8 cellular contexts compared by ENCODE assay signal in the genomic region with DNA sequence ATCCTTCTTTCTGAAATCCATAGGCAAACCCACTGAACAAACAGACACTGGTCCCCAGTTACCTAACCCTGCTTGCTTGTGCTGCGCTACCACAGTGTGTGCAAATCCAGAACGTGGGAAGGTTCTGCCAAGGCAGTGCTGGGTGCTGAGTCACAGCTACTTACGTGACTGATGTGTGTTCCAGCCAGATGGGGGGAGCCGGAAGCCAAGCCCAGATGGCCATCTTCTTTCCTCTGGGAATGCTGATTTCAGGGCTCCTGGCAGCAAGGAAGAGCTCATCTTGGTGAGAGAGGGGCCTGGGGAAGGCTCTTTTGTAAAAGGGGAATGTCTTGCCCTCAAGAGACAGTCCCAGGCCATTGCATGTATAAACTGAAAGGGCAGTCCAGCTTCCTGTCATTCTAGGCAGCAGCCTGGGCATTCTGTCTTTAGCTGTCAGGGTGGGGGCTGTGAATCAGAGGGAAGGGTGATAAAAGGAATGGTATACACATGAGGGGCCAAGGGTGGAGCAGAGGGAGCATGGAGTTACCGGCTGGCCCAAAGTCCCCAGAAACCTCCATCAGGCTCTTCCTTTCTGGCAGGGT. TPM values are rescaled to one million over a fixed set of nuclear protein-coding genes. Genes with fewer than 3 reads are reported as not detected.
DNase-seq lines count a peak whose midpoint lies in the region; ATAC-seq, FAIRE-seq and TF ChIP-seq lines count a peak whose summit lies in the region.

No MANE protein-coding gene starts in this region.

- DNase-seq in activated CD4-positive, alpha-beta T cell treated with anti-CD3 and anti-CD28 coated beads, Interleukin-2, amount 10 ng/mL, durations not matched to agents 7 days and 5 days: peak; percentile 2
- DNase-seq in activated CD4-positive, alpha-beta T cell treated with anti-CD3 and anti-CD28 coated beads, Interleukin-2, amount 10 ng/mL, durations not matched to agents 24 days and 14 days: no peak
- peak; percentile 96 for DNase-seq in choroid plexus epithelial cell (ENCODE audit: low read depth)
- DNase-seq in mesenchymal stem cell: peak; percentile 96
- peak; percentile 76 for DNase-seq in urothelium cell line (ENCODE audit: low spot score)
- DNase-seq in HuH-7.5 (ENCODE audit: low spot score): no peak
- no peak for DNase-seq in NCI-H1417 treated with DMSO at 0.1 percent for 48 hours (lab: John Stamatoyannopoulos, UW)

- no peaks in the 10 kb centered on the region for H3K9me3 Mint-ChIP-seq in activated CD4-positive, alpha-beta T cell treated with anti-CD3 and anti-CD28 coated beads, Interleukin-2, amount 10 ng/mL, durations not matched to agents 7 days and 5 days
- no peaks in the 10 kb centered on the region for H3K9me3 Mint-ChIP-seq in activated CD4-positive, alpha-beta T cell treated with anti-CD3 and anti-CD28 coated beads, Interleukin-2, amount 10 ng/mL, durations not matched to agents 24 days and 14 days

- no peak overlapping the region for H2BK5ac ChIP-seq in mesenchymal stem cell (ENCODE audit: low read depth, low read length, poor library complexity, severe bottlenecking)

- 25% methylated on average over 5 of the region's 5 CpGs for WGBS in mesenchymal stem cell

- peak overlapping the region; percentile 77 for H2BK15ac ChIP-seq in mesenchymal stem cell (ENCODE audit: low read depth, poor library complexity, severe bottlenecking)

- no peaks in the 10 kb centered on the region for H3K27me3 ChIP-seq in mesenchymal stem cell (ENCODE audit: control insufficient read depth in 1 of 2, insufficient read depth in 1 of 2, low read length in 2 of 2)

- no peak overlapping the region for H3K23ac ChIP-seq in mesenchymal stem cell (ENCODE audit: low read length in 2 of 2)

- H3K4me1 Mint-ChIP-seq in activated CD4-positive, alpha-beta T cell treated with anti-CD3 and anti-CD28 coated beads, Interleukin-2, amount 10 ng/mL, durations not matched to agents 7 days and 5 days: peaks cover 45% of the 10 kb centered on the region
- H3K4me1 Mint-ChIP-seq in activated CD4-positive, alpha-beta T cell treated with anti-CD3 and anti-CD28 coated beads, Interleukin-2, amount 10 ng/mL, durations not matched to agents 24 days and 14 days: peaks cover 29% of the 10 kb centered on the region

- POLR2A ChIA-PET in activated CD4-positive, alpha-beta T cell treated with anti-CD3 and anti-CD28 coated beads, Interleukin-2, amount 10 ng/mL, durations not matched to agents 7 days and 5 days (lab: Charles Lee): no interaction called here

- no peaks in the 10 kb centered on the region for H3K27me3 Mint-ChIP-seq in activated CD4-positive, alpha-beta T cell treated with anti-CD3 and anti-CD28 coated beads, Interleukin-2, amount 10 ng/mL, durations not matched to agents 7 days and 5 days
- H3K27me3 Mint-ChIP-seq in activated CD4-positive, alpha-beta T cell treated with anti-CD3 and anti-CD28 coated beads, Interleukin-2, amount 10 ng/mL, durations not matched to agents 24 days and 14 days: no peaks in the 10 kb centered on the region

- FAIRE-seq in urothelium cell line (lab: Jason Lieb, UNC): no peak

- H3K9ac ChIP-seq in mesenchymal stem cell (ENCODE audit: low read length): peak overlapping the region; percentile 52

- H3K18ac ChIP-seq in mesenchymal stem cell (ENCODE audit: low read depth in 1 of 2, low read length in 2 of 2): peak overlapping the region; percentile 44 to 87

- intact Hi-C loops in activated CD4-positive, alpha-beta T cell treated with anti-CD3 and anti-CD28 coated beads, Interleukin-2, amount 10 ng/mL, durations not matched to agents 24 days and 14 days (cut with micrococcal nuclease): no loop called here

- no peak overlapping the region for H3K14ac ChIP-seq in mesenchymal stem cell (ENCODE audit: low read length in 2 of 2)

- peak overlapping the region; percentile 14 to 23 for H2BK12ac ChIP-seq in mesenchymal stem cell (ENCODE audit: low read length in 2 of 2)

- no peak overlapping the region for H2AFZ ChIP-seq in mesenchymal stem cell (ENCODE audit: low read depth, low read length)

- peak overlapping the region; percentile 76 for H2BK120ac ChIP-seq in mesenchymal stem cell (ENCODE audit: low read depth, low read length)

- no peak overlapping the region for H3K27ac ChIP-seq in mesenchymal stem cell (ENCODE audit: low read length, poor library complexity, severe bottlenecking)

- H3K4me3 ChIP-seq in choroid plexus epithelial cell (ENCODE audit: low read depth, low read length): no peak overlapping the region
- no peak overlapping the region for H3K4me3 ChIP-seq in mesenchymal stem cell (ENCODE audit: insufficient read depth in 1 of 2, low read depth in 1 of 2, low read length in 2 of 2)

- H4K8ac ChIP-seq in mesenchymal stem cell (ENCODE audit: low read length): peak overlapping the region; percentile 54

- CTCF ChIA-PET in activated CD4-positive, alpha-beta T cell treated with anti-CD3 and anti-CD28 coated beads, Interleukin-2, amount 10 ng/mL, durations not matched to agents 7 days and 5 days (lab: Charles Lee): interaction anchor here (0.6 to 2.5 kb wide), 7 partner anchors 9 to 79 kb away, joined by 3 to 24 read pairs (median 5); no protein-coding TSS in a partner anchor

- H3K4me2 ChIP-seq in mesenchymal stem cell (ENCODE audit: low read length, poor library complexity, severe bottlenecking): no peak overlapping the region

- H3K4ac ChIP-seq in mesenchymal stem cell (ENCODE audit: low read depth in 1 of 2, low read length in 2 of 2): peak overlapping the region; percentile 46 to 75

- H2AK5ac ChIP-seq in mesenchymal stem cell (ENCODE audit: low read length, severe bottlenecking): no peak overlapping the region

- peaks cover 2% of the 10 kb centered on the region for H3K79me1 ChIP-seq in mesenchymal stem cell (replicated peaks; ENCODE audit: low read length, poor library complexity, severe bottlenecking)

- peaks cover 24 to 77% of the 10 kb centered on the region in 2 experiments for H3K36me3 ChIP-seq in mesenchymal stem cell (ENCODE audit: control insufficient read depth in 1 of 2, insufficient read depth in 2 of 2, low read depth in 1 of 2, low read length in 2 of 2)

- TF ChIP-seq CTCF in choroid plexus epithelial cell (conservative IDR thresholded peaks at IDR 0.05; ENCODE audit: low read depth, low read length): no peak

- ATAC-seq in GM21723 (IDR thresholded peaks at IDR 0.05; ENCODE audit: unreplicated experiment): no peak

- peak overlapping the region; percentile 77 for H3K27ac Mint-ChIP-seq in activated CD4-positive, alpha-beta T cell treated with anti-CD3 and anti-CD28 coated beads, Interleukin-2, amount 10 ng/mL, durations not matched to agents 7 days and 5 days
- H3K27ac Mint-ChIP-seq in activated CD4-positive, alpha-beta T cell treated with anti-CD3 and anti-CD28 coated beads, Interleukin-2, amount 10 ng/mL, durations not matched to agents 24 days and 14 days: no peak overlapping the region

- peaks cover 54% of the 10 kb centered on the region for H3K36me3 Mint-ChIP-seq in activated CD4-positive, alpha-beta T cell treated with anti-CD3 and anti-CD28 coated beads, Interleukin-2, amount 10 ng/mL, durations not matched to agents 7 days and 5 days (ENCODE audit: low read depth)
- H3K36me3 Mint-ChIP-seq in activated CD4-positive, alpha-beta T cell treated with anti-CD3 and anti-CD28 coated beads, Interleukin-2, amount 10 ng/mL, durations not matched to agents 24 days and 14 days (ENCODE audit: low read depth): peaks cover 49% of the 10 kb centered on the region

- H3K4me3 Mint-ChIP-seq in activated CD4-positive, alpha-beta T cell treated with anti-CD3 and anti-CD28 coated beads, Interleukin-2, amount 10 ng/mL, durations not matched to agents 7 days and 5 days: no peak overlapping the region
- no peak overlapping the region for H3K4me3 Mint-ChIP-seq in activated CD4-positive, alpha-beta T cell treated with anti-CD3 and anti-CD28 coated beads, Interleukin-2, amount 10 ng/mL, durations not matched to agents 24 days and 14 days

- H3K9me3 ChIP-seq in mesenchymal stem cell (ENCODE audit: control insufficient read depth, low read length): no peaks in the 10 kb centered on the region

- peaks cover 9% of the 10 kb centered on the region for H3K4me1 ChIP-seq in mesenchymal stem cell (ENCODE audit: control insufficient read depth, insufficient read depth, low read depth, low read length)

- peak overlapping the region; percentile 78 for H4K91ac ChIP-seq in mesenchymal stem cell (ENCODE audit: low read length)

RNA-seq across cellular contexts. Expression of gene CD46, which starts 54.1 kb away (rescaled TPM):
- 100 to 1,000 TPM; 112 to 115 TPM for total RNA-seq in activated CD4-positive, alpha-beta T cell treated with anti-CD3 and anti-CD28 coated beads, Interleukin-2, amount 10 ng/mL, durations not matched to agents 7 days and 5 days
- 96.3 and 107 TPM in 2 replicates for total RNA-seq in activated CD4-positive, alpha-beta T cell treated with anti-CD3 and anti-CD28 coated beads, Interleukin-2, amount 10 ng/mL, durations not matched to agents 24 days and 14 days
- polyA plus RNA-seq in mesenchymal stem cell (2013, experiment 1 of 2): 185 TPM
- polyA plus RNA-seq in mesenchymal stem cell (2013, experiment 2 of 2): 192 TPM

Comparison
In these comparisons a context has a peak if more than half of its experiments do, and no peak if none do; other contexts are left out.
1. DNase-seq: peak in activated CD4-positive, alpha-beta T cell treated with anti-CD3 and anti-CD28 coated beads, Interleukin-2, amount 10 ng/mL, durations not matched to agents 7 days and 5 days (single experiment), choroid plexus epithelial cell (single experiment), mesenchymal stem cell (single experiment) and urothelium cell line (single experiment); none in activated CD4-positive, alpha-beta T cell treated with anti-CD3 and anti-CD28 coated beads, Interleukin-2, amount 10 ng/mL, durations not matched to agents 24 days and 14 days (single experiment), HuH-7.5 (single experiment) and NCI-H1417 treated with DMSO at 0.1 percent for 48 hours (single experiment).